15 cellular contexts compared by ENCODE assay signal in the genomic region with DNA sequence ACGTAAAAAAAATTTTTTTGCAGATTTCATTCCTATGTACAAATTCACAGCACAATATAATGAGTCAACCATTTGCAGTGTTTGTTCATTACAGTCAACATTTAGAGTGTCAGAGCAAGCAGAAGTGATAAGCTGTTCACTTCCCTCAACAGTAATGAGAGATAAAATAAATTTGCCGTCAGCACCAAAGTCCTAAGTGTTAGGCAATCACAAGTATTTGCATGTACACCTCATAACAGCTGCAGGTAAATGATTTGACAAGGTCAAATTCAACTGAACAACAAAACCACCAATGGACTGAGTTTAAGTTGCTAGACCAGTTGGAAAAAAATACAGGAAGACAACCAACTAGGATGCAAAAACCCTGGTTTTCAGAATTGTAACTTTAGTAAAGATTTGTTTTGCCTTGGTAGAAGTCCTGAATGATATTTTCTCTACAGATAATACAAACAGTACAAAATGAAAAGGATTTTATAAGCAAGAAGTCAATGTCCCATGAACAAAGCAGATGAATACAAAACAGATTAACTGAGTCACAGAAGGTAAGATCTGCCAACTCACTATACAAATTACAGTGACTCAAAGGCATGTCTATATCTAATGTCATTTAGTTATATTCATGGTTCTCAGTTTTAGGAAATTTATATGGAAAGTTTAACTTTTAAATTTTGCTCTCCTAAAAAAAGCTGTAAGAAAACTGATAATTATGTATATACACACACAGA. TPM values are rescaled to one million over a fixed set of nuclear protein-coding genes. Genes with fewer than 3 reads are reported as not detected.
DNase-seq lines count a peak whose midpoint lies in the region; ATAC-seq and TF ChIP-seq lines count a peak whose summit lies in the region.
"Had no signal": no experiment of that assay in that cellular context is flagged by ENCODE, and none has a peak within 500 bp of the region (broad histone marks: within the 10 kb centered on the region; RNA-seq: fewer than 3 reads in every experiment).

No MANE protein-coding gene starts in this region.

- ATAC-seq in GM19351 (IDR thresholded peaks at IDR 0.05; ENCODE audit: unreplicated experiment) (peak; percentile 39), GM19467 (IDR thresholded peaks at IDR 0.05; ENCODE audit: unreplicated experiment) (no peak)
- ATAC-seq: activated naive CD8-positive, alpha-beta T cell treated with anti-CD3 and anti-CD28 coated beads, Interleukin-2, amount 50 U/mL, for 24 hours; gastroesophageal sphincter had no signal

- no peaks in the 10 kb centered on the region for H3K36me3 ChIP-seq in parathyroid adenoma (ENCODE audit: control insufficient read depth, insufficient read depth, low read length)
- H3K36me3 ChIP-seq in thyroid gland = no peaks in the 10 kb centered on the region
- H3K36me3 ChIP-seq: gastroesophageal sphincter had no signal

- WGBS in thyroid gland, 2 donors = 91 to 94% methylated on average over 2 of the region's 2 CpGs

- H3K4me3 ChIP-seq in parathyroid adenoma (ENCODE audit: low read depth, low read length) = no peak overlapping the region
- no peak overlapping the region for H3K4me3 ChIP-seq in thyroid gland (replicated peaks in 1 of 3)
- H3K4me3 ChIP-seq: gastroesophageal sphincter had no signal

- TF ChIP-seq CTCF in parathyroid adenoma (IDR thresholded peaks at IDR 0.05) (no peak), thyroid gland (IDR thresholded peaks at IDR 0.05) (no peak)

- peak overlapping the region; percentile 41 for H3K27ac ChIP-seq in epithelial cell of prostate
- H3K27ac ChIP-seq in parathyroid adenoma = no peak overlapping the region
- no peak overlapping the region for H3K27ac ChIP-seq in thyroid gland
- H3K27ac ChIP-seq: gastroesophageal sphincter, KMS-11 had no signal

- H3K4me2 ChIP-seq in parathyroid adenoma (ENCODE audit: low read length) = peak overlapping the region; percentile 48
- H3K4me2 ChIP-seq: KMS-11 had no signal

- no peak overlapping the region for H3K9ac ChIP-seq in parathyroid adenoma
- H3K9ac ChIP-seq: KMS-11 had no signal

- H2AFZ ChIP-seq in parathyroid adenoma = no peak overlapping the region

- no peak for TF ChIP-seq POLR2A in thyroid gland (IDR thresholded peaks at IDR 0.05)

- H3K27me3 ChIP-seq in parathyroid adenoma (ENCODE audit: control insufficient read depth, insufficient read depth, low read length) (no peaks in the 10 kb centered on the region), thyroid gland (no peaks in the 10 kb centered on the region)

- no peaks in the 10 kb centered on the region for H3K9me3 ChIP-seq in parathyroid adenoma (ENCODE audit: control insufficient read depth, low read length)
- no peaks in the 10 kb centered on the region for H3K9me3 ChIP-seq in thyroid gland
- H3K9me3 ChIP-seq: gastroesophageal sphincter had no signal

- H3K4me1 ChIP-seq in parathyroid adenoma (peaks cover 8% of the 10 kb centered on the region), thyroid gland (no peaks in the 10 kb centered on the region)
- H3K4me1 ChIP-seq: gastroesophageal sphincter had no signal

- intact Hi-C loops in thyroid gland (cut with DNase I) = no loop called here

- DNase-seq in NCI-H2196 treated with DMSO at 0.1 percent for 48 hours (lab: John Stamatoyannopoulos, UW; ENCODE audit: unreplicated experiment) = peak; percentile 59
- DNase-seq in epithelial cell of prostate (ENCODE audit: low read depth, low spot score) = peak; percentile 46
- DNase-seq in D341Med (ENCODE audit: low spot score) = no peak
- DNase-seq in thyroid gland = no peak
- DNase-seq in activated CD8-positive, alpha-beta memory T cell treated with anti-CD3 and anti-CD28 coated beads, Interleukin-2, amount 50 U/mL, for 48 hours = no peak
- DNase-seq: activated naive CD8-positive, alpha-beta T cell treated with anti-CD3 and anti-CD28 coated beads, Interleukin-2, amount 50 U/mL, for 24 hours; CD4-positive, alpha-beta T cell; dermis blood vessel endothelial cell; H9; NCI-H2171 treated with DMSO at 0.1 percent for 48 hours had no signal

- H3K79me2 ChIP-seq in parathyroid adenoma = peaks cover 6% of the 10 kb centered on the region

RNA-seq across cellular contexts. Expression of a gene that starts 10.4 kb away (rescaled TPM):
- total RNA-seq in thyroid gland = 10 to 100 TPM; 26.5 to 76.6 (median 39.3) TPM

Comparison
In these comparisons a context has a peak if more than half of its experiments do, and no peak if none do; other contexts are left out.
1. DNase-seq: peak in NCI-H2196 treated with DMSO at 0.1 percent for 48 hours (single experiment) and epithelial cell of prostate (single experiment); none in D341Med (single experiment), thyroid gland (0 of 2) and activated CD8-positive, alpha-beta memory T cell treated with anti-CD3 and anti-CD28 coated beads, Interleukin-2, amount 50 U/mL, for 48 hours (single experiment).